3 cellular contexts compared by ENCODE assay signal in the genomic region with DNA sequence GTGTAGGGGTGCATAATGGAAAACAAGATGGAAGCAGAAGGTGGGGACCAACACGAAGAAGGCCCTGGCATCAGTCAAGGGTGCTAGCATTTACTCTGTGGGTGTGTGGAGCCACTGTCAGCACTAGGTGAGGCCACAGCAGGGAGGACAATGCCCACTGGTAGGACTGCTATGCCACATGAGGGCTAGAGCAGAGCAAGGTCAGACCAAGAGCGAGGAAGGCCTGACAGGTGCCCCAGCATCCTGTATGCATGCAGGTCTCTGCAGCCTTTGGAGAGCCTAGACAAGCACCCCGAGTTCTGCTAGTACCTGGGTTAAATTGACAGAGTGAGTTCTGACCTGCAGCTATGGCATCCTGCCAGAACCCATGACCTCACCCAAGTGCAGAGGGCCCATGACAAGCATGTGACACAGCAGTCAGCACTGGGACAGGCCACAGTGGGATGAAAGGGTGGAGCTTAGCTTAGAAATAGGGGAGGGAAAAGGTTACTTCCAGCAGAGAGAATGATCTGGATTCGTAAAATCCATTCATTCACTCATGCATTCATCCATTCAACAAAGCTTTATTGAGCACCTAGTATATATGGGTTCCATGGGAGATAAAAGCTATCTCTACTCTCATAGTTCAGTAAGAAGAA.
TF ChIP-seq lines count a peak whose summit lies in the region.

No MANE protein-coding gene starts in this region.

TF ChIP-seq in HCT116, 20 proteins besides CTCF, POLR2A, EP300 and RAD21:
- TF ChIP-seq FOSL1 (IDR thresholded peaks at IDR 0.05; ENCODE audit: low read depth) (no peak), ZFX (IDR thresholded peaks at IDR 0.05) (no peak), JUND (IDR thresholded peaks at IDR 0.05) (no peak), YY1 (IDR thresholded peaks at IDR 0.05; ENCODE audit: extremely low read depth, insufficient replicate concordance, low read depth, low read length) (no peak), CEBPB (IDR thresholded peaks at IDR 0.05; ENCODE audit: low read depth) (no peak), CBX3 (IDR thresholded peaks at IDR 0.05; ENCODE audit: low read depth) (no peak), EGR1 (IDR thresholded peaks at IDR 0.05; ENCODE audit: low read depth) (no peak), SIN3A (IDR thresholded peaks at IDR 0.05; ENCODE audit: low read depth) (no peak), ELF1 (IDR thresholded peaks at IDR 0.05; ENCODE audit: borderline replicate concordance, low read depth) (no peak)
- TF ChIP-seq, protein P1, sequence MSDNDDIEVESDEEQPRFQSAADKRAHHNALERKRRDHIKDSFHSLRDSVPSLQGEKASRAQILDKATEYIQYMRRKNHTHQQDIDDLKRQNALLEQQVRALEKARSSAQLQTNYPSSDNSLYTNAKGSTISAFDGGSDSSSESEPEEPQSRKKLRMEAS (IDR thresholded peaks at IDR 0.05), result no peak

TF ChIP-seq in HepG2, 621 proteins besides CTCF, POLR2A, EP300 and RAD21 (continues in another document):
- TF ChIP-seq, protein P2, sequence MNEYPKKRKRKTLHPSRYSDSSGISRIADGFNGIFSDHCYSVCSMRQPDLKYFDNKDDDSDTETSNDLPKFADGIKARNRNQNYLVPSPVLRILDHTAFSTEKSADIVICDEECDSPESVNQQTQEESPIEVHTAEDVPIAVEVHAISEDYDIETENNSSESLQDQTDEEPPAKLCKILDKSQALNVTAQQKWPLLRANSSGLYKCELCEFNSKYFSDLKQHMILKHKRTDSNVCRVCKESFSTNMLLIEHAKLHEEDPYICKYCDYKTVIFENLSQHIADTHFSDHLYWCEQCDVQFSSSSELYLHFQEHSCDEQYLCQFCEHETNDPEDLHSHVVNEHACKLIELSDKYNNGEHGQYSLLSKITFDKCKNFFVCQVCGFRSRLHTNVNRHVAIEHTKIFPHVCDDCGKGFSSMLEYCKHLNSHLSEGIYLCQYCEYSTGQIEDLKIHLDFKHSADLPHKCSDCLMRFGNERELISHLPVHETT (CRISPR knock-in tag; conservative IDR thresholded peaks at IDR 0.05), result no peak
- TF ChIP-seq FLYWCH1 (CRISPR knock-in tag; IDR thresholded peaks at IDR 0.05), result no peak
- TF ChIP-seq DNMT1 (CRISPR knock-in tag; IDR thresholded peaks at IDR 0.05), result no peak
- TF ChIP-seq, protein P3, sequence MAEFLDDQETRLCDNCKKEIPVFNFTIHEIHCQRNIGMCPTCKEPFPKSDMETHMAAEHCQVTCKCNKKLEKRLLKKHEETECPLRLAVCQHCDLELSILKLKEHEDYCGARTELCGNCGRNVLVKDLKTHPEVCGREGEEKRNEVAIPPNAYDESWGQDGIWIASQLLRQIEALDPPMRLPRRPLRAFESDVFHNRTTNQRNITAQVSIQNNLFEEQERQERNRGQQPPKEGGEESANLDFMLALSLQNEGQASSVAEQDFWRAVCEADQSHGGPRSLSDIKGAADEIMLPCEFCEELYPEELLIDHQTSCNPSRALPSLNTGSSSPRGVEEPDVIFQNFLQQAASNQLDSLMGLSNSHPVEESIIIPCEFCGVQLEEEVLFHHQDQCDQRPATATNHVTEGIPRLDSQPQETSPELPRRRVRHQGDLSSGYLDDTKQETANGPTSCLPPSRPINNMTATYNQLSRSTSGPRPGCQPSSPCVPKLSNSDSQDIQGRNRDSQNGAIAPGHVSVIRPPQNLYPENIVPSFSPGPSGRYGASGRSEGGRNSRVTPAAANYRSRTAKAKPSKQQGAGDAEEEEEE (CRISPR knock-in tag; IDR thresholded peaks at IDR 0.05; ENCODE audit: borderline replicate concordance), result no peak
- TF ChIP-seq AKAP8 (CRISPR knock-in tag; IDR thresholded peaks at IDR 0.05), result no peak
- TF ChIP-seq, protein P4, sequence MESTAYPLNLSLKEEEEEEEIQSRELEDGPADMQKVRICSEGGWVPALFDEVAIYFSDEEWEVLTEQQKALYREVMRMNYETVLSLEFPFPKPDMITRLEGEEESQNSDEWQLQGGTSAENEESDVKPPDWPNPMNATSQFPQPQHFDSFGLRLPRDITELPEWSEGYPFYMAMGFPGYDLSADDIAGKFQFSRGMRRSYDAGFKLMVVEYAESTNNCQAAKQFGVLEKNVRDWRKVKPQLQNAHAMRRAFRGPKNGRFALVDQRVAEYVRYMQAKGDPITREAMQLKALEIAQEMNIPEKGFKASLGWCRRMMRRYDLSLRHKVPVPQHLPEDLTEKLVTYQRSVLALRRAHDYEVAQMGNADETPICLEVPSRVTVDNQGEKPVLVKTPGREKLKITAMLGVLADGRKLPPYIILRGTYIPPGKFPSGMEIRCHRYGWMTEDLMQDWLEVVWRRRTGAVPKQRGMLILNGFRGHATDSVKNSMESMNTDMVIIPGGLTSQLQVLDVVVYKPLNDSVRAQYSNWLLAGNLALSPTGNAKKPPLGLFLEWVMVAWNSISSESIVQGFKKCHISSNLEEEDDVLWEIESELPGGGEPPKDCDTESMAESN (CRISPR knock-in tag; conservative IDR thresholded peaks at IDR 0.05), result no peak
- TF ChIP-seq, protein P5, sequence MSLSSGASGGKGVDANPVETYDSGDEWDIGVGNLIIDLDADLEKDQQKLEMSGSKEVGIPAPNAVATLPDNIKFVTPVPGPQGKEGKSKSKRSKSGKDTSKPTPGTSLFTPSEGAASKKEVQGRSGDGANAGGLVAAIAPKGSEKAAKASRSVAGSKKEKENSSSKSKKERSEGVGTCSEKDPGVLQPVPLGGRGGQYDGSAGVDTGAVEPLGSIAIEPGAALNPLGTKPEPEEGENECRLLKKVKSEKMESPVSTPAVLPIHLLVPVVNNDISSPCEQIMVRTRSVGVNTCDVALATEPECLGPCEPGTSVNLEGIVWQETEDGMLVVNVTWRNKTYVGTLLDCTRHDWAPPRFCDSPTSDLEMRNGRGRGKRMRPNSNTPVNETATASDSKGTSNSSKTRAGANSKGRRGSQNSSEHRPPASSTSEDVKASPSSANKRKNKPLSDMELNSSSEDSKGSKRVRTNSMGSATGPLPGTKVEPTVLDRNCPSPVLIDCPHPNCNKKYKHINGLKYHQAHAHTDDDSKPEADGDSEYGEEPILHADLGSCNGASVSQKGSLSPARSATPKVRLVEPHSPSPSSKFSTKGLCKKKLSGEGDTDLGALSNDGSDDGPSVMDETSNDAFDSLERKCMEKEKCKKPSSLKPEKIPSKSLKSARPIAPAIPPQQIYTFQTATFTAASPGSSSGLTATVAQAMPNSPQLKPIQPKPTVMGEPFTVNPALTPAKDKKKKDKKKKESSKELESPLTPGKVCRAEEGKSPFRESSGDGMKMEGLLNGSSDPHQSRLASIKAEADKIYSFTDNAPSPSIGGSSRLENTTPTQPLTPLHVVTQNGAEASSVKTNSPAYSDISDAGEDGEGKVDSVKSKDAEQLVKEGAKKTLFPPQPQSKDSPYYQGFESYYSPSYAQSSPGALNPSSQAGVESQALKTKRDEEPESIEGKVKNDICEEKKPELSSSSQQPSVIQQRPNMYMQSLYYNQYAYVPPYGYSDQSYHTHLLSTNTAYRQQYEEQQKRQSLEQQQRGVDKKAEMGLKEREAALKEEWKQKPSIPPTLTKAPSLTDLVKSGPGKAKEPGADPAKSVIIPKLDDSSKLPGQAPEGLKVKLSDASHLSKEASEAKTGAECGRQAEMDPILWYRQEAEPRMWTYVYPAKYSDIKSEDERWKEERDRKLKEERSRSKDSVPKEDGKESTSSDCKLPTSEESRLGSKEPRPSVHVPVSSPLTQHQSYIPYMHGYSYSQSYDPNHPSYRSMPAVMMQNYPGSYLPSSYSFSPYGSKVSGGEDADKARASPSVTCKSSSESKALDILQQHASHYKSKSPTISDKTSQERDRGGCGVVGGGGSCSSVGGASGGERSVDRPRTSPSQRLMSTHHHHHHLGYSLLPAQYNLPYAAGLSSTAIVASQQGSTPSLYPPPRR (CRISPR knock-in tag; IDR thresholded peaks at IDR 0.05; ENCODE audit: borderline replicate concordance), result no peak
- TF ChIP-seq ZNF629 (CRISPR knock-in tag; conservative IDR thresholded peaks at IDR 0.05), result no peak
- no peak for TF ChIP-seq ZNF773 (CRISPR knock-in tag; IDR thresholded peaks at IDR 0.05; ENCODE audit: borderline replicate concordance)
- TF ChIP-seq KDM1A (CRISPR knock-in tag; IDR thresholded peaks at IDR 0.05), result no peak
- TF ChIP-seq LCORL (IDR thresholded peaks at IDR 0.05), result no peak
- no peak for TF ChIP-seq LCORL (CRISPR knock-in tag; IDR thresholded peaks at IDR 0.05)
- no peak for TF ChIP-seq ZNF839 (CRISPR knock-in tag; IDR thresholded peaks at IDR 0.05; ENCODE audit: borderline replicate concordance)
- TF ChIP-seq NFYC (CRISPR knock-in tag; IDR thresholded peaks at IDR 0.05), result no peak

TF ChIP-seq in WTC11, 78 proteins besides CTCF, POLR2A, EP300 and RAD21:
- TF ChIP-seq, protein P6, sequence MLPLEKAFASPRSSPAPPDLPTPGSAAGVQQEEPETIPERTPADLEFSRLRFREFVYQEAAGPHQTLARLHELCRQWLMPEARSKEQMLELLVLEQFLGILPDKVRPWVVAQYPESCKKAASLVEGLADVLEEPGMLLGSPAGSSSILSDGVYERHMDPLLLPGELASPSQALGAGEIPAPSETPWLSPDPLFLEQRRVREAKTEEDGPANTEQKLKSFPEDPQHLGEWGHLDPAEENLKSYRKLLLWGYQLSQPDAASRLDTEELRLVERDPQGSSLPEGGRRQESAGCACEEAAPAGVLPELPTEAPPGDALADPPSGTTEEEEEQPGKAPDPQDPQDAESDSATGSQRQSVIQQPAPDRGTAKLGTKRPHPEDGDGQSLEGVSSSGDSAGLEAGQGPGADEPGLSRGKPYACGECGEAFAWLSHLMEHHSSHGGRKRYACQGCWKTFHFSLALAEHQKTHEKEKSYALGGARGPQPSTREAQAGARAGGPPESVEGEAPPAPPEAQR (CRISPR knock-in tag; IDR thresholded peaks at IDR 0.05), result no peak
- TF ChIP-seq ZNF416 (CRISPR knock-in tag; IDR thresholded peaks at IDR 0.05) (no peak), SMAD3 (CRISPR knock-in tag; IDR thresholded peaks at IDR 0.05; ENCODE audit: borderline replicate concordance) (no peak), ZNF219 (CRISPR knock-in tag; IDR thresholded peaks at IDR 0.05; ENCODE audit: borderline replicate concordance) (no peak), HMGA2 (CRISPR knock-in tag; IDR thresholded peaks at IDR 0.05) (no peak), NR1H2 (CRISPR knock-in tag; IDR thresholded peaks at IDR 0.05) (no peak), FOXJ3 (CRISPR knock-in tag; IDR thresholded peaks at IDR 0.05; ENCODE audit: borderline replicate concordance) (no peak), ZBTB21 (CRISPR knock-in tag; IDR thresholded peaks at IDR 0.05; ENCODE audit: borderline replicate concordance) (no peak), EMX1 (CRISPR knock-in tag; IDR thresholded peaks at IDR 0.05) (no peak), ATF1 (CRISPR knock-in tag; IDR thresholded peaks at IDR 0.05) (no peak)
- TF ChIP-seq, protein P7, sequence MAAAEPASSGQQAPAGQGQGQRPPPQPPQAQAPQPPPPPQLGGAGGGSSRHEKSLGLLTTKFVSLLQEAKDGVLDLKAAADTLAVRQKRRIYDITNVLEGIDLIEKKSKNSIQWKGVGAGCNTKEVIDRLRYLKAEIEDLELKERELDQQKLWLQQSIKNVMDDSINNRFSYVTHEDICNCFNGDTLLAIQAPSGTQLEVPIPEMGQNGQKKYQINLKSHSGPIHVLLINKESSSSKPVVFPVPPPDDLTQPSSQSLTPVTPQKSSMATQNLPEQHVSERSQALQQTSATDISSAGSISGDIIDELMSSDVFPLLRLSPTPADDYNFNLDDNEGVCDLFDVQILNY (CRISPR knock-in tag; IDR thresholded peaks at IDR 0.05), result no peak
- TF ChIP-seq, protein P8, sequence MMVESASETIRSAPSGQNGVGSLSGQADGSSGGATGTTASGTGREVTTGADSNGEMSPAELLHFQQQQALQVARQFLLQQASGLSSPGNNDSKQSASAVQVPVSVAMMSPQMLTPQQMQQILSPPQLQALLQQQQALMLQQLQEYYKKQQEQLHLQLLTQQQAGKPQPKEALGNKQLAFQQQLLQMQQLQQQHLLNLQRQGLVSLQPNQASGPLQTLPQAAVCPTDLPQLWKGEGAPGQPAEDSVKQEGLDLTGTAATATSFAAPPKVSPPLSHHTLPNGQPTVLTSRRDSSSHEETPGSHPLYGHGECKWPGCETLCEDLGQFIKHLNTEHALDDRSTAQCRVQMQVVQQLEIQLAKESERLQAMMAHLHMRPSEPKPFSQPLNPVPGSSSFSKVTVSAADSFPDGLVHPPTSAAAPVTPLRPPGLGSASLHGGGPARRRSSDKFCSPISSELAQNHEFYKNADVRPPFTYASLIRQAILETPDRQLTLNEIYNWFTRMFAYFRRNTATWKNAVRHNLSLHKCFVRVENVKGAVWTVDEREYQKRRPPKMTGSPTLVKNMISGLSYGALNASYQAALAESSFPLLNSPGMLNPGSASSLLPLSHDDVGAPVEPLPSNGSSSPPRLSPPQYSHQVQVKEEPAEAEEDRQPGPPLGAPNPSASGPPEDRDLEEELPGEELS (CRISPR knock-in tag; IDR thresholded peaks at IDR 0.05), result no peak
- TF ChIP-seq, protein P9, sequence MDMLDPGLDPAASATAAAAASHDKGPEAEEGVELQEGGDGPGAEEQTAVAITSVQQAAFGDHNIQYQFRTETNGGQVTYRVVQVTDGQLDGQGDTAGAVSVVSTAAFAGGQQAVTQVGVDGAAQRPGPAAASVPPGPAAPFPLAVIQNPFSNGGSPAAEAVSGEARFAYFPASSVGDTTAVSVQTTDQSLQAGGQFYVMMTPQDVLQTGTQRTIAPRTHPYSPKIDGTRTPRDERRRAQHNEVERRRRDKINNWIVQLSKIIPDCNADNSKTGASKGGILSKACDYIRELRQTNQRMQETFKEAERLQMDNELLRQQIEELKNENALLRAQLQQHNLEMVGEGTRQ (CRISPR knock-in tag; IDR thresholded peaks at IDR 0.05), result no peak
- TF ChIP-seq, protein P10, sequence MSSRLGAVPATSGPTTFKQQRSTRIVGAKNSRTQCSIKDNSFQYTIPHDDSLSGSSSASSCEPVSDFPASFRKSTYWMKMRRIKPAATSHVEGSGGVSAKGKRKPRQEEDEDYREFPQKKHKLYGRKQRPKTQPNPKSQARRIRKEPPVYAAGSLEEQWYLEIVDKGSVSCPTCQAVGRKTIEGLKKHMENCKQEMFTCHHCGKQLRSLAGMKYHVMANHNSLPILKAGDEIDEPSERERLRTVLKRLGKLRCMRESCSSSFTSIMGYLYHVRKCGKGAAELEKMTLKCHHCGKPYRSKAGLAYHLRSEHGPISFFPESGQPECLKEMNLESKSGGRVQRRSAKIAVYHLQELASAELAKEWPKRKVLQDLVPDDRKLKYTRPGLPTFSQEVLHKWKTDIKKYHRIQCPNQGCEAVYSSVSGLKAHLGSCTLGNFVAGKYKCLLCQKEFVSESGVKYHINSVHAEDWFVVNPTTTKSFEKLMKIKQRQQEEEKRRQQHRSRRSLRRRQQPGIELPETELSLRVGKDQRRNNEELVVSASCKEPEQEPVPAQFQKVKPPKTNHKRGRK (CRISPR knock-in tag; IDR thresholded peaks at IDR 0.05; ENCODE audit: borderline replicate concordance), result no peak
- TF ChIP-seq, protein P11, sequence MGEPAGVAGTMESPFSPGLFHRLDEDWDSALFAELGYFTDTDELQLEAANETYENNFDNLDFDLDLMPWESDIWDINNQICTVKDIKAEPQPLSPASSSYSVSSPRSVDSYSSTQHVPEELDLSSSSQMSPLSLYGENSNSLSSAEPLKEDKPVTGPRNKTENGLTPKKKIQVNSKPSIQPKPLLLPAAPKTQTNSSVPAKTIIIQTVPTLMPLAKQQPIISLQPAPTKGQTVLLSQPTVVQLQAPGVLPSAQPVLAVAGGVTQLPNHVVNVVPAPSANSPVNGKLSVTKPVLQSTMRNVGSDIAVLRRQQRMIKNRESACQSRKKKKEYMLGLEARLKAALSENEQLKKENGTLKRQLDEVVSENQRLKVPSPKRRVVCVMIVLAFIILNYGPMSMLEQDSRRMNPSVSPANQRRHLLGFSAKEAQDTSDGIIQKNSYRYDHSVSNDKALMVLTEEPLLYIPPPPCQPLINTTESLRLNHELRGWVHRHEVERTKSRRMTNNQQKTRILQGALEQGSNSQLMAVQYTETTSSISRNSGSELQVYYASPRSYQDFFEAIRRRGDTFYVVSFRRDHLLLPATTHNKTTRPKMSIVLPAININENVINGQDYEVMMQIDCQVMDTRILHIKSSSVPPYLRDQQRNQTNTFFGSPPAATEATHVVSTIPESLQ (CRISPR knock-in tag; IDR thresholded peaks at IDR 0.05), result no peak
